ENCODE assay signal across 26 cellular contexts in genomic region chr15:101827257-101827656, GRCh38. TPM values are rescaled to one million over a fixed set of nuclear protein-coding genes. Genes with fewer than 3 reads are reported as not detected.
DNase-seq lines count a peak whose midpoint lies in the region; FAIRE-seq and TF ChIP-seq lines count a peak whose summit lies in the region.
"Had no signal": no experiment of that assay in that cellular context is flagged by ENCODE, and none has a peak within 500 bp of the region (broad histone marks: within the 10 kb centered on the region; RNA-seq: fewer than 3 reads in every experiment).

No MANE protein-coding gene starts in this region.

- 74 to 79% (median 75%) methylated on average over 6 of the region's 6 CpGs for WGBS in small intestine, 3 donors

- H3K4me1 ChIP-seq in small intestine (ENCODE audit: control insufficient read depth in 2 of 2, insufficient read depth in 1 of 2, low read depth in 1 of 2, low read length in 1 of 2) = no peaks in the 10 kb centered on the region
- H3K4me1 ChIP-seq: heart left ventricle, tibial nerve had no signal

- no peaks in the 10 kb centered on the region for H3K36me3 ChIP-seq in small intestine (ENCODE audit: control insufficient read depth in 2 of 2, insufficient read depth in 2 of 2, low read length in 2 of 2)
- H3K36me3 ChIP-seq: heart left ventricle, ovary, tibial nerve had no signal

- TF ChIP-seq CTCF in AG09309 (IDR thresholded peaks at IDR 0.05; ENCODE audit: control insufficient read depth, insufficient read depth, low read depth, low read length, missing control alignments) (no peak), astrocyte of the spinal cord (IDR thresholded peaks at IDR 0.05; ENCODE audit: low read depth, low read length) (no peak), GM13976 (IDR thresholded peaks at IDR 0.05; ENCODE audit: borderline replicate concordance, control extremely low read depth, extremely low read depth, insufficient read depth, missing control alignments) (no peak)

- no peak for FAIRE-seq in small intestine (lab: Jason Lieb, UNC)
- FAIRE-seq: endometrium, K562 had no signal

- no peak overlapping the region for H3K27ac ChIP-seq in small intestine (ENCODE audit: low read depth in 1 of 2, low read length in 1 of 2)
- H3K27ac ChIP-seq: heart left ventricle, ovary, SK-N-MC, tibial nerve had no signal

- peak; percentile 27 for DNase-seq in AG09309 (ENCODE audit: low read depth)
- peak; percentile 73 for DNase-seq in HCEC 1CT
- peak; percentile 7 for DNase-seq in astrocyte of the spinal cord (ENCODE audit: low read depth, low spot score)
- peak; percentile 34 for DNase-seq in kidney glomerular epithelial cell (lab: John Stamatoyannopoulos, UW)
- no peak for DNase-seq in stimulated activated CD4-positive, alpha-beta T cell treated with anti-CD3 and anti-CD28 coated beads, Interleukin-2, amount 100 ng/mL, for 48 hours
- no peak for DNase-seq in GM13976 (ENCODE audit: low spot score)
- DNase-seq in DMS153 (lab: John Stamatoyannopoulos, UW) = no peak
- DNase-seq in small intestine = no peak
- DNase-seq: activated CD4-positive, alpha-beta memory T cell treated with anti-CD3 and anti-CD28 coated beads, Interleukin-2, amount 10 ng/mL, durations not matched to agents 7 days and 5 days; activated CD8-positive, alpha-beta memory T cell treated with anti-CD3 and anti-CD28 coated beads, Interleukin-2, amount 50 U/mL, for 48 hours; CD4-positive, alpha-beta T cell; central memory CD4-positive, alpha-beta T cell; dermis blood vessel endothelial cell; heart left ventricle; NCI-H1436; NCI-H2107; NCI-H774; nephron progenitor cell; ovary; RPMI8226; T-helper 17 cell had no signal

- in situ Hi-C loops in astrocyte of the spinal cord (cut with HindIII; ENCODE audit: low sequenced_read_pairs) (no loop called here), GM13976 (cut with MboI; ENCODE audit: low sequenced_read_pairs, unreplicated experiment) (no loop called here)

- H3K27me3 ChIP-seq in small intestine (ENCODE audit: control insufficient read depth in 2 of 2, insufficient read depth in 2 of 2, low read length in 2 of 2) = no peaks in the 10 kb centered on the region
- H3K27me3 ChIP-seq: ovary, tibial nerve had no signal

- no peaks in the 10 kb centered on the region for H3K9me3 ChIP-seq in small intestine (ENCODE audit: control insufficient read depth, low read depth)
- H3K9me3 ChIP-seq: ovary had no signal

- H3K4me3 ChIP-seq in AG09309 (ENCODE audit: control insufficient read depth, low read depth, low read length) (no peak overlapping the region), astrocyte of the spinal cord (ENCODE audit: low read depth, low read length) (no peak overlapping the region), small intestine (ENCODE audit: low read depth in 1 of 2, low read length in 2 of 2) (no peak overlapping the region)
- H3K4me3 ChIP-seq: heart left ventricle, K562, lung, ovary, SK-N-MC, tibial nerve had no signal

RNA-seq across cellular contexts. Expression of gene OR4F15, which starts 15.3 kb away (rescaled TPM):
- polyA plus RNA-seq in small intestine = not detected
- polyA plus RNA-seq: heart left ventricle, K562, lung, ovary had no signal

RNA-seq across cellular contexts. Expression of gene OR4F6, which starts 23.9 kb away (rescaled TPM):
- polyA plus RNA-seq in small intestine = not detected
- polyA plus RNA-seq: heart left ventricle, K562, lung, ovary had no signal

Comparison
In these comparisons a context has a peak if more than half of its experiments do, and no peak if none do; other contexts are left out.
1. DNase-seq: peak in AG09309 (single experiment), HCEC 1CT (single experiment), astrocyte of the spinal cord (single experiment) and kidney glomerular epithelial cell (single experiment); none in stimulated activated CD4-positive, alpha-beta T cell treated with anti-CD3 and anti-CD28 coated beads, Interleukin-2, amount 100 ng/mL, for 48 hours (0 of 2), GM13976 (single experiment), DMS153 (single experiment) and small intestine (single experiment).